ENCODE assay signal across 10 cellular contexts in the genomic region with DNA sequence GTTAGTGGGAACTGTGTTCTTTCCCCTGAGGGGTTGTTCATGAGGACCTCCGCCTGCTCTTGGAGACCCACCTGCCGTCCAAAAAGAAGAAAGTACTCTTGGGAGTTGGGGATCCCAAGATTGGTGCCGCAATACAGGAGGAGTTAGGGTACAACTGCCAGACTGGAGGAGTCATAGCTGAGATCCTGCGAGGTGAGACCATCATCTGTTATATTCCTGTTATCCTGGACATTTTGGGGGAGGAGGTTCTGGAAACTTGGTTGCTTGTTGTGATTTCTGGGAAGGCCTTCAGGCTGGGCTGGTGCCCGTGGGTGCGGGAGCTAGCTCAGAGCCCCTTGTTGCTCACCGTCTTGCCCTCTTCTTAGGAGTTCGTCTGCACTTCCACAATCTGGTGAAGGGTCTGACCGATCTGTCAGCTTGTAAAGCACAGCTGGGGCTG. TPM values are rescaled to one million over a fixed set of nuclear protein-coding genes. Genes with fewer than 3 reads are reported as not detected.
A peak's percentile ranks its signal among the peaks of the same experiment; 100 is the strongest.
DNase-seq lines count a peak whose midpoint lies in the region; ATAC-seq and TF ChIP-seq lines count a peak whose summit lies in the region.
"Had no signal": no experiment of that assay in that cellular context is flagged by ENCODE, and none has a peak within 500 bp of the region (broad histone marks: within the 10 kb centered on the region; RNA-seq: fewer than 3 reads in every experiment).

No MANE protein-coding gene starts in this region.

- no peak overlapping the region for H3K27ac ChIP-seq in rectal smooth muscle tissue (ENCODE audit: low read depth, low read length)
- H3K27ac ChIP-seq in body of pancreas: no peak overlapping the region

- H3K4me3 Mint-ChIP-seq in T-helper 1 cell treated with Interleukin-12 subunit alpha and Interleukin-12 subunit beta and Interleukin-4 antibody, amounts not matched to agents 30 μg/mL and 1 μg/mL, for 36 hours: peak overlapping the region; percentile 90

- no peaks in the 10 kb centered on the region for H3K27me3 ChIP-seq in rectal smooth muscle tissue (ENCODE audit: control insufficient read depth, insufficient read depth, low read length)
- no peaks in the 10 kb centered on the region for H3K27me3 ChIP-seq in body of pancreas
- H3K27me3 ChIP-seq: tibial nerve had no signal

- DNase-seq in T-helper 1 cell: no peak
- DNase-seq in RKO (ENCODE audit: low spot score): peak; percentile 43
- no peak for DNase-seq in epithelial cell of esophagus (ENCODE audit: low read depth)
- DNase-seq in body of pancreas: no peak
- no peak for DNase-seq in HPDE6-E6E7 (ENCODE audit: extremely low spot score)
- DNase-seq: caudate nucleus had no signal

- peaks cover 23% of the 10 kb centered on the region for H3K4me1 Mint-ChIP-seq in T-helper 1 cell treated with Interleukin-12 subunit alpha and Interleukin-12 subunit beta and Interleukin-4 antibody, amounts not matched to agents 30 μg/mL and 1 μg/mL, for 36 hours (ENCODE audit: low read depth)

- no peak overlapping the region for H3K9ac ChIP-seq in rectal smooth muscle tissue (ENCODE audit: low read length)

- H3K4me3 ChIP-seq in epithelial cell of esophagus (ENCODE audit: low read length): peak overlapping the region; percentile 92
- peak overlapping the region; percentile 96 for H3K4me3 ChIP-seq in rectal smooth muscle tissue (ENCODE audit: low read length)
- no peak overlapping the region for H3K4me3 ChIP-seq in body of pancreas

- intact Hi-C loops in body of pancreas (cut with DNase I): no loop called here

- H3K36me3 Mint-ChIP-seq in T-helper 1 cell treated with Interleukin-12 subunit alpha and Interleukin-12 subunit beta and Interleukin-4 antibody, amounts not matched to agents 30 μg/mL and 1 μg/mL, for 36 hours (ENCODE audit: low read depth): peaks cover 53% of the 10 kb centered on the region

- no peak for ATAC-seq in GM21737 (IDR thresholded peaks at IDR 0.05; ENCODE audit: unreplicated experiment)
- ATAC-seq in body of pancreas: no peak

- no peak for TF ChIP-seq POLR2A in body of pancreas (IDR thresholded peaks at IDR 0.05)

- peaks cover 12% of the 10 kb centered on the region for H3K4me1 ChIP-seq in rectal smooth muscle tissue (ENCODE audit: control insufficient read depth, insufficient read depth, low read length)
- peaks cover 29% of the 10 kb centered on the region for H3K4me1 ChIP-seq in body of pancreas

- no peaks in the 10 kb centered on the region for H3K27me3 Mint-ChIP-seq in T-helper 1 cell treated with Interleukin-12 subunit alpha and Interleukin-12 subunit beta and Interleukin-4 antibody, amounts not matched to agents 30 μg/mL and 1 μg/mL, for 36 hours (ENCODE audit: low read depth)

- no peaks in the 10 kb centered on the region for H3K9me3 Mint-ChIP-seq in T-helper 1 cell treated with Interleukin-12 subunit alpha and Interleukin-12 subunit beta and Interleukin-4 antibody, amounts not matched to agents 30 μg/mL and 1 μg/mL, for 36 hours

- WGBS in body of pancreas, 2 donors: 80 to 98% methylated on average over 5 of the region's 9 CpGs

- H3K9me3 ChIP-seq in body of pancreas: no peaks in the 10 kb centered on the region
- H3K9me3 ChIP-seq: tibial nerve had no signal

- TF ChIP-seq CTCF in epithelial cell of esophagus (IDR thresholded peaks at IDR 0.05; ENCODE audit: insufficient read depth, low read depth, low read length, missing control alignments): no peak
- no peak for TF ChIP-seq CTCF in body of pancreas (IDR thresholded peaks at IDR 0.05)

- peak overlapping the region; percentile 75 for H3K27ac Mint-ChIP-seq in T-helper 1 cell treated with Interleukin-12 subunit alpha and Interleukin-12 subunit beta and Interleukin-4 antibody, amounts not matched to agents 30 μg/mL and 1 μg/mL, for 36 hours

- H3K36me3 ChIP-seq in rectal smooth muscle tissue (ENCODE audit: control insufficient read depth, insufficient read depth, low read length) (peaks cover 52% of the 10 kb centered on the region), body of pancreas (replicated peaks in 1 of 2; ENCODE audit: insufficient read depth in 1 of 2, low read depth in 2 of 2) (peaks cover 5 to 40% of the 10 kb centered on the region in 2 donors)

RNA-seq across cellular contexts. Expression of gene NOP56, which starts 2.0 kb away (rescaled TPM):
- 100 to 1,000 TPM in 1 of 2 donors, 10 to 100 TPM in 1; 57.1 to 165 TPM for total RNA-seq in body of pancreas

RNA-seq across cellular contexts. Expression of gene IDH3B, which starts 9.6 kb away (rescaled TPM):
- total RNA-seq in body of pancreas: 10 to 100 TPM; 65.4 to 77.1 TPM

RNA-seq across cellular contexts. Expression of gene EBF4, which starts 38.2 kb away (rescaled TPM):
- 10 to 100 TPM in 1 of 2 donors, 1 to 10 TPM in 1; 9.6 to 13.0 TPM for total RNA-seq in body of pancreas

Comparison
In these comparisons a context has a peak if more than half of its experiments do, and no peak if none do; other contexts are left out.
1. H3K4me3 ChIP-seq: peak in epithelial cell of esophagus (single experiment) and rectal smooth muscle tissue (single experiment); none in body of pancreas (0 of 2).